ENCODE assay signal across 7 cellular contexts in the genomic region with DNA sequence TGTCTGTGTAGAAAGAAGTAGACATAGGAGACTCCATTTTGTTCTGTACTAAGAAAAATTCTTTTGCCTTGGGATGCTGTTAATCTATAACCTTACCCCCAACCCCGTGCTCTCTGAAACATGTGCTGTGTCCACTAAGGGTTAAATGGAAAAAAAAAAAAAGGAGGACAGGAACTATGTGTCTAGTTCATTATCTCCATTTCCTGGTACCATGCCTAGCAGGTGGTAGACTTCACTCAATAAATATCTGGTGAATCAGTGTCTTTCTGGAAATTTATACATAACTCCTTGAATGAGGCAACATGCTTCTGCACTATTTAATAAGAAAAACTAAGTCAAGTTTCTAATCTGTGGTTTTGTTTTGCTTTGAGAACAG. TPM values are rescaled to one million over a fixed set of nuclear protein-coding genes. Genes with fewer than 3 reads are reported as not detected.
DNase-seq lines count a peak whose midpoint lies in the region; ATAC-seq, FAIRE-seq and TF ChIP-seq lines count a peak whose summit lies in the region.
"Not testable (repeated sequence)": the region's sequence is repeated elsewhere in the genome, so short reads cannot be mapped to it uniquely, and the experiment has no call there.
"Had no signal": no experiment of that assay in that cellular context is flagged by ENCODE, and none has a peak within 500 bp of the region (broad histone marks: within the 10 kb centered on the region; RNA-seq: fewer than 3 reads in every experiment).

No MANE protein-coding gene starts in this region.

- H3K4me3 Mint-ChIP-seq in activated T-cell treated with anti-CD3 and anti-CD28 coated beads, Interleukin-2, amount 50 U/mL, for 24 hours = peak overlapping the region; percentile 95

- peak overlapping the region; percentile 97 for H3K27ac Mint-ChIP-seq in activated T-cell treated with anti-CD3 and anti-CD28 coated beads, Interleukin-2, amount 50 U/mL, for 24 hours

- H3K4me2 ChIP-seq in HepG2 (ENCODE audit: low read depth, low read length) = peak overlapping the region; percentile 73

- intact Hi-C loops in HepG2 (cut with micrococcal nuclease; ENCODE audit: unreplicated experiment) = not testable (repeated sequence)
- intact Hi-C loops in gastrocnemius medialis (cut with DNase I; ENCODE audit: low total_unique reads) = loop anchor here (2.0 to 10.0 kb wide), 2 partner anchors 36 to 946 kb away; partner anchors contain the start of genes GPBP1L1, RPS8 and TMEM69

- not testable (repeated sequence) for TF ChIP-seq POLR2A in HepG2 (IDR thresholded peaks at IDR 0.05; ENCODE audit: insufficient read depth in 1 of 2, low read depth in 2 of 2, low read length in 2 of 2); gastrocnemius medialis (IDR thresholded peaks at IDR 0.05)

- H3K4me3 ChIP-seq in AG09309 (ENCODE audit: control insufficient read depth, low read depth, low read length) = peak overlapping the region; percentile 50
- H3K4me3 ChIP-seq in effector memory CD4-positive, alpha-beta T cell (ENCODE audit: insufficient read depth, low read depth, low read length, poor library complexity, severe bottlenecking) = peak overlapping the region; percentile 72
- peak overlapping the region; percentile 66 to 93 (median 76) for H3K4me3 ChIP-seq in HepG2 (replicated peaks in 1 of 3; ENCODE audit: insufficient read depth in 1 of 3, low read depth in 2 of 3, low read length in 3 of 3)
- H3K4me3 ChIP-seq in gastrocnemius medialis = peak overlapping the region; percentile 64 to 81 (median 74)

- WGBS in HepG2 (ENCODE audit: low lambda C conversion rate) = 21% methylated on average over 1 of the region's 1 CpG

- not testable (repeated sequence) for TF ChIP-seq RAD21 in HepG2 (CRISPR knock-in tag; IDR thresholded peaks at IDR 0.05)

- H3K79me2 ChIP-seq in HepG2 (ENCODE audit: insufficient read depth, low read length) = peaks cover 32% of the 10 kb centered on the region

- H2AFZ ChIP-seq in HepG2 (ENCODE audit: low read length) = not testable (repeated sequence)

- BruUV-seq in HepG2 (replicated peaks; lab: Mats Ljungman, UMichigan) = TSS peak; percentile 100

- H3K27me3 ChIP-seq in effector memory CD4-positive, alpha-beta T cell (replicated peaks; ENCODE audit: control insufficient read depth, insufficient read depth, low read length, poor library complexity, severe bottlenecking); HepG2 (ENCODE audit: control insufficient read depth in 1 of 2, insufficient read depth in 2 of 2, low read length in 2 of 2); gastrocnemius medialis: not testable (repeated sequence)

- POLR2A ChIA-PET in HepG2 (lab: Yijun Ruan, JAX) = interaction anchor here (0.7 to 2.9 kb wide), 2 partner anchors 8 to 36 kb away, joined by 3 to 10 read pairs; partner anchors contain the start of genes RNU5D-1 and RPS8

- not testable (repeated sequence) for H3K9me3 ChIP-seq in KOPT-K1 (ENCODE audit: insufficient read depth, low read length, poor library complexity, severe bottlenecking); effector memory CD4-positive, alpha-beta T cell (ENCODE audit: control insufficient read depth, low read length); HepG2 (ENCODE audit: low read length); gastrocnemius medialis

- not testable (repeated sequence) for ATAC-seq in HepG2
- ATAC-seq in gastrocnemius medialis = peak in 1 of 2 donors; percentile 3

- H4K20me1 ChIP-seq in HepG2 (ENCODE audit: insufficient read depth, low read length) = not testable (repeated sequence)

- in situ Hi-C loops in HepG2 (cut with HindIII; ENCODE audit: extremely low pct_ligation_motif_present, low pct_unique_long_range_greater_than_20kb); gastrocnemius medialis (cut with MboI; ENCODE audit: low sequenced_read_pairs in 4 of 4): not testable (repeated sequence)

- peaks cover 33% of the 10 kb centered on the region for H3K36me3 ChIP-seq in KOPT-K1 (ENCODE audit: insufficient read depth, low read length)
- not testable (repeated sequence) for H3K36me3 ChIP-seq in effector memory CD4-positive, alpha-beta T cell (ENCODE audit: control insufficient read depth, insufficient read depth, low read length); HepG2 (replicated peaks in 1 of 2; ENCODE audit: control insufficient read depth in 1 of 2, insufficient read depth in 2 of 2, low read length in 2 of 2); gastrocnemius medialis

- not testable (repeated sequence) for DNase-seq in AG09309 (ENCODE audit: low read depth); activated T-cell treated with anti-CD3 and anti-CD28 coated beads, Interleukin-2, amount 50 U/mL, for 24 hours; effector memory CD4-positive, alpha-beta T cell; HepG2 (ENCODE audit: low spot score); gastrocnemius medialis

- H3K27me3 Mint-ChIP-seq in activated T-cell treated with anti-CD3 and anti-CD28 coated beads, Interleukin-2, amount 50 U/mL, for 24 hours = not testable (repeated sequence)

- CTCF ChIA-PET in HepG2 (lab: Yijun Ruan, JAX; ENCODE audit: low intra/inter-chr PET ratio, low total read pairs) = not testable (repeated sequence)

- peak overlapping the region; percentile 90 for H3K9ac ChIP-seq in HepG2 (ENCODE audit: insufficient read depth, low read depth, low read length)

- TF ChIP-seq EP300 in HepG2 (IDR thresholded peaks at IDR 0.05; ENCODE audit: low read depth in 2 of 2, low read length in 2 of 2); HepG2 (CRISPR knock-in tag; IDR thresholded peaks at IDR 0.05; ENCODE audit: borderline replicate concordance): not testable (repeated sequence)

- not testable (repeated sequence) for H3K4me1 ChIP-seq in effector memory CD4-positive, alpha-beta T cell (ENCODE audit: control insufficient read depth, insufficient read depth, low read length, poor library complexity, severe bottlenecking); gastrocnemius medialis
- peaks cover 56% of the 10 kb centered on the region for H3K4me1 ChIP-seq in HepG2 (ENCODE audit: insufficient read depth, low read length)

- TF ChIP-seq CTCF in AG09309 (IDR thresholded peaks at IDR 0.05; ENCODE audit: control insufficient read depth, insufficient read depth, low read depth, low read length, missing control alignments); HepG2 (CRISPR knock-in tag; IDR thresholded peaks at IDR 0.05); gastrocnemius medialis (IDR thresholded peaks at IDR 0.05 in 4 of 5, conservative IDR thresholded peaks at IDR 0.05 in 1 of 5): not testable (repeated sequence)

- peaks cover 41% of the 10 kb centered on the region for H3K36me3 Mint-ChIP-seq in activated T-cell treated with anti-CD3 and anti-CD28 coated beads, Interleukin-2, amount 50 U/mL, for 24 hours (ENCODE audit: low read depth)

- H3K27ac ChIP-seq in KOPT-K1 (ENCODE audit: low read depth, low read length, poor library complexity, severe bottlenecking) (peak overlapping the region; percentile 93), HepG2 (ENCODE audit: extremely low read length, insufficient read depth, low read length) (peak overlapping the region; percentile 70), gastrocnemius medialis (peak overlapping the region; percentile 87 to 94 (median 90))
- H3K27ac ChIP-seq in effector memory CD4-positive, alpha-beta T cell (ENCODE audit: insufficient read depth, low read length, poor library complexity, severe bottlenecking) = peak overlapping the region; percentile 85

- peaks cover 27% of the 10 kb centered on the region for H3K4me1 Mint-ChIP-seq in activated T-cell treated with anti-CD3 and anti-CD28 coated beads, Interleukin-2, amount 50 U/mL, for 24 hours (ENCODE audit: low read depth)

- not testable (repeated sequence) for H3K9me3 Mint-ChIP-seq in activated T-cell treated with anti-CD3 and anti-CD28 coated beads, Interleukin-2, amount 50 U/mL, for 24 hours

- not testable (repeated sequence) for FAIRE-seq in HepG2 (lab: Jason Lieb, UNC)

RNA-seq across cellular contexts. Expression of gene KIF2C, which starts 0.7 kb away (rescaled TPM):
- total RNA-seq in HepG2 (2016; rRNA removed; fragmentation: Illumina TruSeq; extraction: Trizol) = 53.7 and 72.9 TPM in 2 replicates
- 9.7 and 10.2 TPM in 2 replicates for total RNA-seq in HepG2 (2016; cell fraction: cytosol; rRNA removed; fragmentation: Illumina TruSeq; extraction: Trizol; ENCODE audit: low read depth)
- total RNA-seq in HepG2 (2016; cell fraction: insoluble cytoplasmic fraction; rRNA removed; fragmentation: Illumina TruSeq; extraction: Trizol) = 54.6 and 71.7 TPM in 2 replicates
- 15.0 and 17.3 TPM in 2 replicates for total RNA-seq in HepG2 (2016; cell fraction: membrane; rRNA removed; fragmentation: Illumina TruSeq; extraction: Trizol)
- total RNA-seq in HepG2 (2016; cell fraction: nucleus; rRNA removed; fragmentation: Illumina TruSeq; extraction: Trizol) = 38.6 and 44.7 TPM in 2 replicates
- polyA plus RNA-seq in HepG2 (2011; rRNA removed) = 18.7 and 29.7 TPM in 2 replicates
- 19.6 and 27.5 TPM in 2 replicates for polyA plus RNA-seq in HepG2 (2011; cell fraction: cytosol; rRNA removed)
- polyA plus RNA-seq in HepG2 (2011; cell fraction: nucleus; rRNA removed) = 24.9 and 38.1 TPM in 2 replicates
- 10.5 and 22.4 TPM in 2 replicates for polyA plus RNA-seq in HepG2 (2012)
- 4.1 and 4.3 TPM in 2 replicates for polyA plus RNA-seq in HepG2 (2016; cell fraction: cytosol; fragmentation: Illumina TruSeq; extraction: Trizol; ENCODE audit: low read depth)
- 53.4 and 53.6 TPM in 2 replicates for polyA plus RNA-seq in HepG2 (2016; cell fraction: insoluble cytoplasmic fraction; fragmentation: Illumina TruSeq; extraction: Trizol; ENCODE audit: low read depth)
- polyA plus RNA-seq in HepG2 (2016; cell fraction: membrane; fragmentation: Illumina TruSeq; extraction: Trizol; ENCODE audit: low read depth) = 7.5 and 8.7 TPM in 2 replicates
- 60.0 and 62.0 TPM in 2 replicates for polyA plus RNA-seq in HepG2 (2016; cell fraction: nucleus; fragmentation: Illumina TruSeq; extraction: Trizol; ENCODE audit: insufficient read depth, low read depth)
- polyA minus RNA-seq in HepG2 (2011; rRNA and poly(A)+ RNA removed; ENCODE audit: low replicate concordance) = 31.3 and 83.4 TPM in 2 replicates
- polyA minus RNA-seq in HepG2 (2011; cell fraction: cytosol; rRNA and poly(A)+ RNA removed) = 16.1 and 23.2 TPM in 2 replicates
- polyA minus RNA-seq in HepG2 (2011; cell fraction: nucleus; rRNA and poly(A)+ RNA removed) = 17.5 and 27.9 TPM in 2 replicates
- under 1 TPM in 2 of 4 donors, not detected in 2; 0.46 to 0.55 TPM for total RNA-seq in gastrocnemius medialis

RNA-seq across cellular contexts. Expression of gene RNU5D-1, which starts 8.0 kb away (rescaled TPM):
- total RNA-seq in HepG2 (2016; rRNA removed; fragmentation: Illumina TruSeq; extraction: Trizol) = 165 TPM in 1 of 2 replicates, not detected in the other
- 252 and 278 TPM in 2 replicates for total RNA-seq in HepG2 (2016; cell fraction: cytosol; rRNA removed; fragmentation: Illumina TruSeq; extraction: Trizol; ENCODE audit: low read depth)
- total RNA-seq in HepG2 (2016; cell fraction: insoluble cytoplasmic fraction; rRNA removed; fragmentation: Illumina TruSeq; extraction: Trizol) = 103 and 268 TPM in 2 replicates
- 148 TPM in 1 of 2 replicates, not detected in the other for total RNA-seq in HepG2 (2016; cell fraction: membrane; rRNA removed; fragmentation: Illumina TruSeq; extraction: Trizol)
- total RNA-seq in HepG2 (2016; cell fraction: nucleus; rRNA removed; fragmentation: Illumina TruSeq; extraction: Trizol) = 2,234 and 2,499 TPM in 2 replicates
- polyA plus RNA-seq in HepG2 (2011; rRNA removed) = not detected in 2 replicates
- polyA plus RNA-seq in HepG2 (2011; cell fraction: cytosol; rRNA removed) = not detected in 2 replicates
- polyA plus RNA-seq in HepG2 (2011; cell fraction: nucleus; rRNA removed) = under 0.01 TPM in 1 of 2 replicates, not detected in the other
- not detected in 2 replicates for polyA plus RNA-seq in HepG2 (2012)
- polyA plus RNA-seq in HepG2 (2016; cell fraction: cytosol; fragmentation: Illumina TruSeq; extraction: Trizol; ENCODE audit: low read depth) = not detected in 2 replicates
- polyA plus RNA-seq in HepG2 (2016; cell fraction: insoluble cytoplasmic fraction; fragmentation: Illumina TruSeq; extraction: Trizol; ENCODE audit: low read depth) = not detected in 2 replicates
- not detected in 2 replicates for polyA plus RNA-seq in HepG2 (2016; cell fraction: membrane; fragmentation: Illumina TruSeq; extraction: Trizol; ENCODE audit: low read depth)
- not detected in 2 replicates for polyA plus RNA-seq in HepG2 (2016; cell fraction: nucleus; fragmentation: Illumina TruSeq; extraction: Trizol; ENCODE audit: insufficient read depth, low read depth)
- polyA minus RNA-seq in HepG2 (2011; rRNA and poly(A)+ RNA removed; ENCODE audit: low replicate concordance) = under 0.01 TPM in 2 replicates
- polyA minus RNA-seq in HepG2 (2011; cell fraction: cytosol; rRNA and poly(A)+ RNA removed) = 1,580 and 1,780 TPM in 2 replicates
- under 0.01 TPM in 2 replicates for polyA minus RNA-seq in HepG2 (2011; cell fraction: nucleus; rRNA and poly(A)+ RNA removed)
- total RNA-seq in gastrocnemius medialis = not detected
- total RNA-seq: SK-MEL-5 had no signal

RNA-seq across cellular contexts. Expression of gene RPS8, which starts 36.4 kb away (rescaled TPM):
- 2,628 and 3,186 TPM in 2 replicates for total RNA-seq in HepG2 (2016; rRNA removed; fragmentation: Illumina TruSeq; extraction: Trizol)
- total RNA-seq in HepG2 (2016; cell fraction: cytosol; rRNA removed; fragmentation: Illumina TruSeq; extraction: Trizol; ENCODE audit: low read depth) = 4,101 and 4,477 TPM in 2 replicates
- 2,640 and 3,284 TPM in 2 replicates for total RNA-seq in HepG2 (2016; cell fraction: insoluble cytoplasmic fraction; rRNA removed; fragmentation: Illumina TruSeq; extraction: Trizol)
- total RNA-seq in HepG2 (2016; cell fraction: membrane; rRNA removed; fragmentation: Illumina TruSeq; extraction: Trizol) = 6,651 and 6,789 TPM in 2 replicates
- total RNA-seq in HepG2 (2016; cell fraction: nucleus; rRNA removed; fragmentation: Illumina TruSeq; extraction: Trizol) = 904 and 1,043 TPM in 2 replicates
- 2,639 and 2,822 TPM in 2 replicates for polyA plus RNA-seq in HepG2 (2011; rRNA removed)
- 3,216 and 3,450 TPM in 2 replicates for polyA plus RNA-seq in HepG2 (2011; cell fraction: cytosol; rRNA removed)
- 619 and 724 TPM in 2 replicates for polyA plus RNA-seq in HepG2 (2011; cell fraction: nucleus; rRNA removed)
- polyA plus RNA-seq in HepG2 (2012) = 2,913 and 3,780 TPM in 2 replicates
- 3,820 and 4,041 TPM in 2 replicates for polyA plus RNA-seq in HepG2 (2016; cell fraction: cytosol; fragmentation: Illumina TruSeq; extraction: Trizol; ENCODE audit: low read depth)
- polyA plus RNA-seq in HepG2 (2016; cell fraction: insoluble cytoplasmic fraction; fragmentation: Illumina TruSeq; extraction: Trizol; ENCODE audit: low read depth) = 2,524 and 2,713 TPM in 2 replicates
- 5,258 and 5,398 TPM in 2 replicates for polyA plus RNA-seq in HepG2 (2016; cell fraction: membrane; fragmentation: Illumina TruSeq; extraction: Trizol; ENCODE audit: low read depth)
- polyA plus RNA-seq in HepG2 (2016; cell fraction: nucleus; fragmentation: Illumina TruSeq; extraction: Trizol; ENCODE audit: insufficient read depth, low read depth) = 1,350 and 1,442 TPM in 2 replicates
- 377 and 661 TPM in 2 replicates for polyA minus RNA-seq in HepG2 (2011; rRNA and poly(A)+ RNA removed; ENCODE audit: low replicate concordance)
- 497 and 522 TPM in 2 replicates for polyA minus RNA-seq in HepG2 (2011; cell fraction: cytosol; rRNA and poly(A)+ RNA removed)
- polyA minus RNA-seq in HepG2 (2011; cell fraction: nucleus; rRNA and poly(A)+ RNA removed) = 234 and 283 TPM in 2 replicates
- 1,000 to 10,000 TPM; 1,137 to 2,085 (median 1,818) TPM for total RNA-seq in gastrocnemius medialis

RNA-seq across cellular contexts. Expression of gene BEST4, which starts 49.0 kb away (rescaled TPM):
- 1.4 TPM in 2 replicates for total RNA-seq in HepG2 (2016; rRNA removed; fragmentation: Illumina TruSeq; extraction: Trizol)
- total RNA-seq in HepG2 (2016; cell fraction: cytosol; rRNA removed; fragmentation: Illumina TruSeq; extraction: Trizol; ENCODE audit: low read depth) = 0.40 and 0.62 TPM in 2 replicates
- 1.4 and 1.5 TPM in 2 replicates for total RNA-seq in HepG2 (2016; cell fraction: insoluble cytoplasmic fraction; rRNA removed; fragmentation: Illumina TruSeq; extraction: Trizol)
- 1.0 TPM in 2 replicates for total RNA-seq in HepG2 (2016; cell fraction: membrane; rRNA removed; fragmentation: Illumina TruSeq; extraction: Trizol)
- 0.63 and 1.2 TPM in 2 replicates for total RNA-seq in HepG2 (2016; cell fraction: nucleus; rRNA removed; fragmentation: Illumina TruSeq; extraction: Trizol)
- polyA plus RNA-seq in HepG2 (2011; rRNA removed) = 0.71 and 0.77 TPM in 2 replicates
- polyA plus RNA-seq in HepG2 (2011; cell fraction: cytosol; rRNA removed) = 0.91 and 1.0 TPM in 2 replicates
- polyA plus RNA-seq in HepG2 (2011; cell fraction: nucleus; rRNA removed) = 0.93 and 1.1 TPM in 2 replicates
- polyA plus RNA-seq in HepG2 (2012) = 1.1 and 1.4 TPM in 2 replicates
- 0.60 and 0.74 TPM in 2 replicates for polyA plus RNA-seq in HepG2 (2016; cell fraction: cytosol; fragmentation: Illumina TruSeq; extraction: Trizol; ENCODE audit: low read depth)
- 2.0 TPM in 2 replicates for polyA plus RNA-seq in HepG2 (2016; cell fraction: insoluble cytoplasmic fraction; fragmentation: Illumina TruSeq; extraction: Trizol; ENCODE audit: low read depth)
- 0.73 and 0.86 TPM in 2 replicates for polyA plus RNA-seq in HepG2 (2016; cell fraction: membrane; fragmentation: Illumina TruSeq; extraction: Trizol; ENCODE audit: low read depth)
- polyA plus RNA-seq in HepG2 (2016; cell fraction: nucleus; fragmentation: Illumina TruSeq; extraction: Trizol; ENCODE audit: insufficient read depth, low read depth) = 1.5 and 1.8 TPM in 2 replicates
- 0.26 and 0.35 TPM in 2 replicates for polyA minus RNA-seq in HepG2 (2011; rRNA and poly(A)+ RNA removed; ENCODE audit: low replicate concordance)
- 0.59 and 0.62 TPM in 2 replicates for polyA minus RNA-seq in HepG2 (2011; cell fraction: cytosol; rRNA and poly(A)+ RNA removed)
- polyA minus RNA-seq in HepG2 (2011; cell fraction: nucleus; rRNA and poly(A)+ RNA removed) = 0.25 and 0.52 TPM in 2 replicates
- total RNA-seq in gastrocnemius medialis = under 1 TPM in 1 of 4 donors, not detected in 3; 0.32 TPM
- total RNA-seq: SK-MEL-5 had no signal

Comparison
In these comparisons a context has a peak if more than half of its experiments do, and no peak if none do; other contexts are left out.
1. RNA of gene KIF2C, which starts 0.7 kb away (total RNA-seq): 9.7 to 72.9 TPM in HepG2; 0.46 to 0.55 TPM in gastrocnemius medialis; every median in the first group is over 4 times any median in the second.
2. Peak in every context shown above with its lines, with median percentiles within 50 percentile points of each other: H3K4me3 ChIP-seq and H3K27ac ChIP-seq.